In genomic region chr11:69097263-69097662, GRCh38 we compare ENCODE assay signal across 21 cellular contexts. TPM values are rescaled to one million over a fixed set of nuclear protein-coding genes. Genes with fewer than 3 reads are reported as not detected.
DNase-seq lines count a peak whose midpoint lies in the region; ATAC-seq and TF ChIP-seq lines count a peak whose summit lies in the region.
"Had no signal": no experiment of that assay in that cellular context is flagged by ENCODE, and none has a peak within 500 bp of the region (broad histone marks: within the 10 kb centered on the region; RNA-seq: fewer than 3 reads in every experiment).

No MANE protein-coding gene starts in this region.

- H3K18ac ChIP-seq in trophoblast cell (ENCODE audit: low read length), result no peak overlapping the region

- H3K9ac ChIP-seq in BLaER1, result no peak overlapping the region
- no peak overlapping the region for H3K9ac ChIP-seq in trophoblast cell (ENCODE audit: low read length)

- H3K4me3 ChIP-seq in BLaER1, result no peak overlapping the region
- H3K4me3 ChIP-seq in trophoblast cell (ENCODE audit: low read depth, low read length), result peak overlapping the region; percentile 26
- H3K4me3 ChIP-seq: A549 had no signal

- no peak overlapping the region for H4K8ac ChIP-seq in trophoblast cell (ENCODE audit: low read depth, low read length)

- H3K4me1 Mint-ChIP-seq in WTC11 (peaks cover 6% of the 10 kb centered on the region; the same call in 1 of the 2 replicates), glutamatergic neuron (ENCODE audit: low read depth, unreplicated experiment) (no peaks in the 10 kb centered on the region)
- H3K4me1 Mint-ChIP-seq: CD8-positive, alpha-beta memory T cell had no signal

- H3K4ac ChIP-seq in trophoblast cell (ENCODE audit: low read depth, low read length), result no peak overlapping the region

- DNase-seq in WTC11 (ENCODE audit: low spot score) (no peak), glutamatergic neuron (peak; percentile 16), trophoblast cell (no peak), NCI-H526 (lab: John Stamatoyannopoulos, UW) (no peak)
- DNase-seq: 8988T; Calu3; CD4-positive, alpha-beta T cell; CD8-positive, alpha-beta memory T cell; DMS53; DMS79 treated with DMSO at 0.1 percent for 48 hours; GF-D8; GOT3; H9 had no signal

- TF ChIP-seq CTCF in WTC11 (IDR thresholded peaks at IDR 0.05), result no peak
- no peak for TF ChIP-seq CTCF in glutamatergic neuron (IDR thresholded peaks at IDR 0.05; ENCODE audit: partially characterized antibody, unreplicated experiment)

- H3K79me2 ChIP-seq in trophoblast cell (ENCODE audit: control insufficient read depth, insufficient read depth, low read length, poor library complexity), result no peaks in the 10 kb centered on the region

- no peaks in the 10 kb centered on the region for H3K9me3 ChIP-seq in BLaER1
- H3K9me3 ChIP-seq in trophoblast cell (ENCODE audit: insufficient read depth, low read depth, low read length), result peaks cover 2% of the 10 kb centered on the region
- H3K9me3 ChIP-seq: A549 had no signal

- H3K4me3 Mint-ChIP-seq in WTC11 (no peak overlapping the region), glutamatergic neuron (ENCODE audit: unreplicated experiment) (no peak overlapping the region)
- H3K4me3 Mint-ChIP-seq: CD14-positive monocyte; CD4-positive, alpha-beta T cell; CD8-positive, alpha-beta memory T cell; H9 had no signal

- H3K36me3 ChIP-seq in BLaER1, result peaks cover 14% of the 10 kb centered on the region
- H3K36me3 ChIP-seq in trophoblast cell (ENCODE audit: control insufficient read depth in 1 of 2, insufficient read depth in 2 of 2, low read length in 2 of 2), result peaks cover 0 to 5% of the 10 kb centered on the region in 2 experiments

- peaks cover 22% of the 10 kb centered on the region for H3K4me1 ChIP-seq in BLaER1
- H3K4me1 ChIP-seq in trophoblast cell (ENCODE audit: control insufficient read depth in 1 of 2, insufficient read depth in 2 of 2, low read length in 2 of 2), result peaks cover 0 to 4% of the 10 kb centered on the region in 2 experiments

- H3K9me3 Mint-ChIP-seq in WTC11 (peaks cover 5% of the 10 kb centered on the region; the same call in 1 of the 2 replicates), glutamatergic neuron (ENCODE audit: unreplicated experiment) (peaks cover 2% of the 10 kb centered on the region)
- H3K9me3 Mint-ChIP-seq: CD4-positive, alpha-beta T cell; CD8-positive, alpha-beta memory T cell; H9 had no signal

- WGBS in trophoblast cell (ENCODE audit: extremely low coverage, insufficient coverage, insufficient read length), result no CpG with 5 or more reads among the region's 16 CpGs

- H3K27ac ChIP-seq in BLaER1 (no peak overlapping the region), trophoblast cell (ENCODE audit: low read depth, low read length) (no peak overlapping the region)
- H3K27ac ChIP-seq: A549 had no signal

- H3K23ac ChIP-seq in trophoblast cell (ENCODE audit: low read length), result no peak overlapping the region

- no peak overlapping the region for H3K14ac ChIP-seq in trophoblast cell (ENCODE audit: low read length)

- H2AK5ac ChIP-seq in trophoblast cell (ENCODE audit: low read length), result no peak overlapping the region

- H3K36me3 Mint-ChIP-seq in WTC11, result peaks cover 7% of the 10 kb centered on the region
- H3K36me3 Mint-ChIP-seq in glutamatergic neuron (ENCODE audit: unreplicated experiment), result no peaks in the 10 kb centered on the region

- no peak overlapping the region for H2AFZ ChIP-seq in trophoblast cell (ENCODE audit: insufficient read depth, low read length, poor library complexity)

- CTCF ChIA-PET in WTC11 (lab: Charles Lee), result no interaction called here

- H3K79me1 ChIP-seq in trophoblast cell (ENCODE audit: low read length), result no peaks in the 10 kb centered on the region

- POLR2A ChIA-PET in WTC11 (lab: Charles Lee), result no interaction called here

- H3K27me3 ChIP-seq in BLaER1 (no peaks in the 10 kb centered on the region), trophoblast cell (ENCODE audit: insufficient read depth, low read length) (no peaks in the 10 kb centered on the region)

- H2BK5ac ChIP-seq in trophoblast cell (ENCODE audit: low read depth, low read length, poor library complexity), result no peak overlapping the region

- H3K27ac Mint-ChIP-seq in WTC11 (peak overlapping the region; percentile 45; the same call in 1 of the 2 replicates), glutamatergic neuron (ENCODE audit: unreplicated experiment) (no peak overlapping the region)
- H3K27ac Mint-ChIP-seq: CD4-positive, alpha-beta T cell; CD8-positive, alpha-beta memory T cell; H9 had no signal

- H3K27me3 Mint-ChIP-seq in WTC11 (ENCODE audit: low read depth), result no peaks in the 10 kb centered on the region
- H3K27me3 Mint-ChIP-seq in glutamatergic neuron (ENCODE audit: unreplicated experiment), result peaks cover 6% of the 10 kb centered on the region
- H3K27me3 Mint-ChIP-seq: CD4-positive, alpha-beta T cell had no signal

- H2BK120ac ChIP-seq in trophoblast cell (ENCODE audit: insufficient read depth, low read length, poor library complexity), result no peak overlapping the region

- no peak for ATAC-seq in WTC11
- ATAC-seq in HG03432 (IDR thresholded peaks at IDR 0.05; ENCODE audit: unreplicated experiment), result no peak
- no peak for ATAC-seq in GM21423 (IDR thresholded peaks at IDR 0.05; ENCODE audit: unreplicated experiment)
- ATAC-seq: A549, HCT116 had no signal

- H4K91ac ChIP-seq in trophoblast cell (ENCODE audit: low read depth, low read length), result no peak overlapping the region

- no peak overlapping the region for H4K12ac ChIP-seq in trophoblast cell (ENCODE audit: low read depth, low read length)

- H4K20me1 ChIP-seq in BLaER1, result peaks cover 88% of the 10 kb centered on the region

- H2BK12ac ChIP-seq in trophoblast cell (ENCODE audit: low read length), result no peak overlapping the region

- H3K4me2 ChIP-seq in BLaER1, result peak overlapping the region; percentile 35
- H3K4me2 ChIP-seq in trophoblast cell (ENCODE audit: low read length), result no peak overlapping the region
- H3K4me2 ChIP-seq: A549 had no signal

TF ChIP-seq in WTC11, 78 proteins besides CTCF, POLR2A, EP300 and RAD21:
- TF ChIP-seq CREB1 (CRISPR knock-in tag; IDR thresholded peaks at IDR 0.05), result no peak
- no peak for TF ChIP-seq USF2 (CRISPR knock-in tag; IDR thresholded peaks at IDR 0.05)
- no peak for TF ChIP-seq AR (CRISPR knock-in tag; IDR thresholded peaks at IDR 0.05)
- no peak for TF ChIP-seq USF1 (CRISPR knock-in tag; IDR thresholded peaks at IDR 0.05)

RNA-seq across cellular contexts. Expression of gene TPCN2, which starts 48.5 kb away (rescaled TPM):
- total RNA-seq in WTC11 (2021) (20.2 to 24.6 TPM (median 22.0 TPM) in 3 replicates), glutamatergic neuron (ENCODE audit: unreplicated experiment) (17.2 TPM)
- 5.2 TPM in 2 replicates for polyA plus RNA-seq in trophoblast cell (2013)

RNA-seq across cellular contexts. Expression of gene SMIM38, which starts 58.5 kb away (rescaled TPM):
- total RNA-seq in WTC11 (2021), result 0.39 to 1.4 TPM (median 0.98 TPM) in 3 replicates
- total RNA-seq in glutamatergic neuron (ENCODE audit: unreplicated experiment), result 0.32 TPM
- polyA plus RNA-seq in trophoblast cell (2013), result 0.12 and 0.14 TPM in 2 replicates
- total RNA-seq: Daoy, G401 had no signal
- polyA plus RNA-seq: CD14-positive monocyte; CD8-positive, alpha-beta memory T cell had no signal
